ENCODE assay signal across 8 cellular contexts in the genomic region with DNA sequence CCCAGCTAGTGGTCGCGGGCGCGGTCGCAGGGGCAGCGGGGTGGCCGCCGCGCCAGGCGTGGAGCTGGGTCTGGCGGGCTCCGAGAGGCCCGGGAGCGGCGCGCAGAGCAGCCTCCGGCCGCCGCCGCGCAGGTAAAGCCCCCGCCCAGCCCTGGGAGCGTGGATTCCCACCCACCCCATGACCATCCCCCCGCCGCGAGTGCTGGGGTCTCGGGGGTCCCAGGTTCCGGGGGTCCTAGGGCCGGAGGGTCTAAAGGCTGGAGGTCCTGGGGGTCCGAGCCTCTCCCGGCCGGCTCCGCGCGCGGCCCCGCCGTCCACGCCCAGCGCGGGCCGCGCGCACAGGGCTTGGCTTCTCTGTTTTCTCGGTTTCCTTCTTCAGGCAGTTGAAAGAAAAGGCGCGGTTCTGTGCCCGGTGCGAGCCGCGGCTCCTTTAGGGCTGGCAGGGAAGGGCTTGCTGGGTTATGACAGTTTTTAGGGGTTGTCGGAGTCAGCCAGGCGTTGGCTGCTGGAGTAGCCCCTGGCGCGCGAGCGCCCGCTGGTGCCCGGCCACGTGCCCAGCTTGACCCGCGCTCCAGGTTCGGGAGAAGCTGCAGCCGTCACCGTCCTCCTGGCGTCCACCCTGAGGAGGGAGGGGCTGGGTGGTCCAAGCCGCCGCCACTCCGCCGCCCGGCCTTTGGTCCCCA. TPM values are rescaled to one million over a fixed set of nuclear protein-coding genes. Genes with fewer than 3 reads are reported as not detected.
DNase-seq lines count a peak whose midpoint lies in the region; ATAC-seq and TF ChIP-seq lines count a peak whose summit lies in the region.

No MANE protein-coding gene starts in this region.

- CTCF ChIA-PET in CD8-positive, alpha-beta memory T cell (lab: Charles Lee) = interaction anchor here (1.2 kb wide), 1 partner anchor 38 kb away, joined by 3 read pairs; no protein-coding TSS in a partner anchor
- CTCF ChIA-PET in PC-3 (lab: Charles Lee) (no interaction called here), mammary epithelial cell (lab: Charles Lee; ENCODE audit: low non-redundant PET) (no interaction called here)

- H3K27me3 ChIP-seq in CD8-positive, alpha-beta memory T cell (ENCODE audit: insufficient read depth, low read length, poor library complexity, severe bottlenecking) = no peaks in the 10 kb centered on the region
- H3K27me3 ChIP-seq in HAP-1 (ENCODE audit: low read depth) (peaks cover 10% of the 10 kb centered on the region; the same call in 1 of the 2 replicates), PC-3 (ENCODE audit: low read length) (peaks cover 13% of the 10 kb centered on the region; the same call in 1 of the 2 replicates), mammary epithelial cell (ENCODE audit: insufficient read depth, low read length) (peaks cover 3% of the 10 kb centered on the region)

- H3F3A ChIP-seq in PC-3 (ENCODE audit: low read length, unreplicated experiment) = no peaks in the 10 kb centered on the region

- H4K20me1 ChIP-seq in PC-3 (ENCODE audit: low read length) (no peaks in the 10 kb centered on the region), mammary epithelial cell (ENCODE audit: insufficient read depth, low read length) (no peaks in the 10 kb centered on the region)

- H3K9me2 ChIP-seq in PC-3 (replicated peaks; ENCODE audit: low read length) = no peaks in the 10 kb centered on the region

- H3K27ac ChIP-seq in CD8-positive, alpha-beta memory T cell (ENCODE audit: low read depth, low read length) = no peak overlapping the region
- H3K27ac ChIP-seq in PC-3 (ENCODE audit: low read length) (no peak overlapping the region), mammary epithelial cell (ENCODE audit: insufficient read depth, low read depth, low read length) (no peak overlapping the region)

- no TSS peak for BruUV-seq in PC-3 (replicated peaks; lab: Mats Ljungman, UMichigan)
- BruUV-seq in mammary epithelial cell (replicated peaks; lab: Mats Ljungman, UMichigan) = no TSS peak

- in situ Hi-C loops in HAP-1 (cut with MboI; ENCODE audit: low sequenced_read_pairs) = no loop called here
- in situ Hi-C loops in mammary epithelial cell (cut with MboI; ENCODE audit: low sequenced_read_pairs in 2 of 2) = no loop called here

- H3K36me3 ChIP-seq in CD8-positive, alpha-beta memory T cell (ENCODE audit: insufficient read depth, low read length) = no peaks in the 10 kb centered on the region
- H3K36me3 ChIP-seq in HAP-1 (replicated peaks) (no peaks in the 10 kb centered on the region), PC-3 (ENCODE audit: low read depth, low read length) (no peaks in the 10 kb centered on the region), mammary epithelial cell (ENCODE audit: insufficient read depth, low read length) (no peaks in the 10 kb centered on the region)

- WGBS in mammary epithelial cell (ENCODE audit: low coverage, missing lambda C conversion rate) = 2% methylated on average over 6 of the region's 71 CpGs

- dilution Hi-C loops in mammary epithelial cell (cut with HindIII; ENCODE audit: low sequenced_read_pairs) = loop anchor here (5.0 kb wide), 1 partner anchor 88 kb away; no protein-coding TSS in a partner anchor

- H3K36me3 Mint-ChIP-seq in CD8-positive, alpha-beta memory T cell = no peaks in the 10 kb centered on the region

- peaks cover 0 to 7% (median 5%) of the 10 kb centered on the region in 5 donors for H3K9me3 Mint-ChIP-seq in CD8-positive, alpha-beta memory T cell

- intact Hi-C loops in PC-3 (cut with micrococcal nuclease) (loop anchor here (10.0 kb wide), 1 partner anchor 121 kb away; a partner anchor contains a TSS), mammary epithelial cell (cut with micrococcal nuclease) (loop anchor here (10.0 kb wide), 1 partner anchor 121 kb away; a partner anchor contains a TSS)

- H3K9me3 ChIP-seq in CD8-positive, alpha-beta memory T cell (ENCODE audit: low read length) = no peaks in the 10 kb centered on the region
- H3K9me3 ChIP-seq in HAP-1 (no peaks in the 10 kb centered on the region), PC-3 (ENCODE audit: low read length) (no peaks in the 10 kb centered on the region), mammary epithelial cell (replicated peaks; ENCODE audit: insufficient read depth, low read length) (no peaks in the 10 kb centered on the region)

- peaks cover 3 to 10% of the 10 kb centered on the region in 2 donors for H3K27me3 Mint-ChIP-seq in CD8-positive, alpha-beta memory T cell

- H3K79me2 ChIP-seq in PC-3 (ENCODE audit: low read length) = no peaks in the 10 kb centered on the region
- H3K79me2 ChIP-seq in mammary epithelial cell (ENCODE audit: insufficient read depth, low read length) = no peaks in the 10 kb centered on the region

- peak overlapping the region in 6 of 7 donors; percentile 74 to 78 (median 75) for H3K4me3 Mint-ChIP-seq in CD8-positive, alpha-beta memory T cell

- H2AFZ ChIP-seq in PC-3 (ENCODE audit: low read length) = peak overlapping the region; percentile 92
- peak overlapping the region; percentile 91 for H2AFZ ChIP-seq in mammary epithelial cell (ENCODE audit: low read depth, low read length)

- H3K9ac ChIP-seq in PC-3 (ENCODE audit: low read length) = peak overlapping the region; percentile 75
- H3K9ac ChIP-seq in mammary epithelial cell (ENCODE audit: insufficient read depth, low read length) = peak overlapping the region; percentile 11

- TF ChIP-seq CTCF in PC-3 (conservative IDR thresholded peaks at IDR 0.05; ENCODE audit: low read depth, low read length) (peak; percentile 56), mammary epithelial cell (conservative IDR thresholded peaks at IDR 0.05 in 1 of 2, IDR thresholded peaks at IDR 0.05 in 1 of 2; ENCODE audit: extremely low read depth in 1 of 2, insufficient read depth in 1 of 2, low read depth in 1 of 2, low read length in 2 of 2) (peak in 1 of 2 donors; percentile 43)

- ATAC-seq in PC-3 = peak; percentile 61
- peak; percentile 65 for ATAC-seq in left lobe of liver
- ATAC-seq in GM18868 (IDR thresholded peaks at IDR 0.05; ENCODE audit: unreplicated experiment) = no peak
- ATAC-seq in GM18519 (IDR thresholded peaks at IDR 0.05; ENCODE audit: low FRiP score, unreplicated experiment) = no peak

- H3K4me3 ChIP-seq in CD8-positive, alpha-beta memory T cell (ENCODE audit: low read length) = peak overlapping the region; percentile 64
- H3K4me3 ChIP-seq in HAP-1 (peak overlapping the region; percentile 34), PC-3 (ENCODE audit: low read length) (peak overlapping the region; percentile 81), mammary epithelial cell (replicated peaks in 1 of 3; ENCODE audit: insufficient read depth in 1 of 3, low read depth in 2 of 3, low read length in 3 of 3) (peak overlapping the region; percentile 56 to 68 (median 58))

- H3K4me2 ChIP-seq in PC-3 (ENCODE audit: low read length) (peak overlapping the region; percentile 98), mammary epithelial cell (ENCODE audit: insufficient read depth, low read depth, low read length) (peak overlapping the region; percentile 97)

- no peak overlapping the region for H3K27ac Mint-ChIP-seq in CD8-positive, alpha-beta memory T cell

- DNase-seq in CD8-positive, alpha-beta memory T cell = peak in 3 of 5 donors; percentile 8 to 45 (median 26)
- peak; percentile 4 to 47 for DNase-seq in HAP-1 (ENCODE audit: low spot score in 2 of 2)
- peak; percentile 49 for DNase-seq in PC-3
- DNase-seq in mammary epithelial cell = peak; percentile 34
- peak; percentile 88 for DNase-seq in left lobe of liver (ENCODE audit: low spot score)
- peak in 2 of 3 experiments; percentile 6 to 21 for DNase-seq in stimulated activated CD4-positive, alpha-beta T cell treated with anti-CD3 and anti-CD28 coated beads, TNF-alpha, amount 100 ng/mL, for 4 hours (ENCODE audit: low read depth in 3 of 3)

- peaks cover 11% of the 10 kb centered on the region for H3K4me1 ChIP-seq in CD8-positive, alpha-beta memory T cell (ENCODE audit: insufficient read depth, low read length)
- H3K4me1 ChIP-seq in HAP-1 (no peaks in the 10 kb centered on the region), PC-3 (ENCODE audit: insufficient read depth, low read length) (no peaks in the 10 kb centered on the region), mammary epithelial cell (ENCODE audit: insufficient read depth, low read length) (peaks cover 5% of the 10 kb centered on the region)

- peaks cover 6 to 8% (median 7%) of the 10 kb centered on the region in 3 donors for H3K4me1 Mint-ChIP-seq in CD8-positive, alpha-beta memory T cell

- POLR2A ChIA-PET in CD8-positive, alpha-beta memory T cell (lab: Charles Lee) = no interaction called here
- POLR2A ChIA-PET in PC-3 (lab: Charles Lee; ENCODE audit: unreplicated experiment) = no interaction called here

RNA-seq across cellular contexts. Expression of a gene that starts 0.4 kb away (rescaled TPM):
- under 1 TPM; 0.80 to 0.90 TPM for total RNA-seq in CD8-positive, alpha-beta memory T cell
- polyA plus RNA-seq in CD8-positive, alpha-beta memory T cell = 0.17 TPM
- total RNA-seq in PC-3 (2014; rRNA removed) = 3.1 and 4.1 TPM in 2 replicates
- total RNA-seq in mammary epithelial cell = 1 to 10 TPM; 2.3 to 3.5 TPM
- polyA plus RNA-seq in mammary epithelial cell = 2.7 TPM
- 6.5 TPM for polyA minus RNA-seq in mammary epithelial cell
- total RNA-seq in left lobe of liver = 22.0 TPM

Comparison
In these comparisons a context has a peak if more than half of its experiments do, and no peak if none do; other contexts are left out.
1. DNase-seq: peak in every context shown above with its lines; median percentile 88 in left lobe of liver; 49 in PC-3; 34 in mammary epithelial cell; 26 in CD8-positive, alpha-beta memory T cell; 26 in HAP-1; 14 in stimulated activated CD4-positive, alpha-beta T cell treated with anti-CD3 and anti-CD28 coated beads, TNF-alpha, amount 100 ng/mL, for 4 hours.
2. ATAC-seq: peak in PC-3 (single experiment) and left lobe of liver (single experiment); none in GM18868 (single experiment) and GM18519 (single experiment).
3. Peak in every context shown above with its lines, with median percentiles within 50 percentile points of each other: H3K4me3 ChIP-seq.